1 cellular context compared by ENCODE assay signal in the genomic region with DNA sequence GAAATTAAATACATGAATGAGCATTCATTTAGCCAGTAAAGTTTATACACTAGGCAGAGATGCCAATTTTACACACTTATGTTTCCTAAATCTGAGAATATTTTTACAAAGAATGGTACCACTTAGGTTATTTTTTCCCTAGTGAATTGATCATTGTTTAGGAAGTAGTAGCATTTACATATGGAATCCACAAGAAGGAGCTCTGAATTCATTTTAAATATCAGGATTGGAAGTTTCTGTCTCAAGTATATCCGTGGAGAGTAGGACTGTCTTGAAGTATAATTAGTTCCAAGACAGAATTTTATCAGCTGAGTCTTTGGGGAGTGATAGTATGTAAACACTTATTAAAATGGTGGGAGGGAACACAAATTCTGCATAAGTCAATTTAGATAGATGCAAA.
TF ChIP-seq lines count a peak whose summit lies in the region.

No MANE protein-coding gene starts in this region.

TF ChIP-seq in SK-N-SH treated with all-trans-retinoic acid at 6 μM for 48 hours, 23 proteins besides CTCF, POLR2A, EP300 and RAD21 (continued from another document):
- TF ChIP-seq, protein P1, sequence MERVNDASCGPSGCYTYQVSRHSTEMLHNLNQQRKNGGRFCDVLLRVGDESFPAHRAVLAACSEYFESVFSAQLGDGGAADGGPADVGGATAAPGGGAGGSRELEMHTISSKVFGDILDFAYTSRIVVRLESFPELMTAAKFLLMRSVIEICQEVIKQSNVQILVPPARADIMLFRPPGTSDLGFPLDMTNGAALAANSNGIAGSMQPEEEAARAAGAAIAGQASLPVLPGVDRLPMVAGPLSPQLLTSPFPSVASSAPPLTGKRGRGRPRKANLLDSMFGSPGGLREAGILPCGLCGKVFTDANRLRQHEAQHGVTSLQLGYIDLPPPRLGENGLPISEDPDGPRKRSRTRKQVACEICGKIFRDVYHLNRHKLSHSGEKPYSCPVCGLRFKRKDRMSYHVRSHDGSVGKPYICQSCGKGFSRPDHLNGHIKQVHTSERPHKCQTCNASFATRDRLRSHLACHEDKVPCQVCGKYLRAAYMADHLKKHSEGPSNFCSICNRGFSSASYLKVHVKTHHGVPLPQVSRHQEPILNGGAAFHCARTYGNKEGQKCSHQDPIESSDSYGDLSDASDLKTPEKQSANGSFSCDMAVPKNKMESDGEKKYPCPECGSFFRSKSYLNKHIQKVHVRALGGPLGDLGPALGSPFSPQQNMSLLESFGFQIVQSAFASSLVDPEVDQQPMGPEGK (CRISPR knock-in tag; IDR thresholded peaks at IDR 0.05; ENCODE audit: borderline replicate concordance) = no peak
- TF ChIP-seq TCF4 (CRISPR knock-in tag; IDR thresholded peaks at IDR 0.05; ENCODE audit: borderline replicate concordance) = no peak
- no peak for TF ChIP-seq ZNF8 (CRISPR knock-in tag; IDR thresholded peaks at IDR 0.05)
- no peak for TF ChIP-seq ZFP3 (CRISPR knock-in tag; IDR thresholded peaks at IDR 0.05)
